ENCODE assay signal across 15 cellular contexts in genomic region chr5:147690595-147690994, GRCh38.
DNase-seq lines count a peak whose midpoint lies in the region; ATAC-seq and TF ChIP-seq lines count a peak whose summit lies in the region.
"Had no signal": no experiment of that assay in that cellular context is flagged by ENCODE, and none has a peak within 500 bp of the region (broad histone marks: within the 10 kb centered on the region; RNA-seq: fewer than 3 reads in every experiment).

No MANE protein-coding gene starts in this region.

- no peaks in the 10 kb centered on the region for H3K27me3 Mint-ChIP-seq in endodermal cell (ENCODE audit: insufficient read depth)
- no peaks in the 10 kb centered on the region for H3K27me3 Mint-ChIP-seq in progenitor cell of endocrine pancreas
- H3K27me3 Mint-ChIP-seq: activated CD4-positive, alpha-beta memory T cell treated with anti-CD3 and anti-CD28 coated beads, Interleukin-2, amount 10 ng/mL, durations not matched to agents 7 days and 5 days; activated naive CD8-positive, alpha-beta T cell treated with anti-CD3 and anti-CD28 coated beads, Interleukin-2, amount 10 ng/mL, durations not matched to agents 7 days and 5 days; stimulated activated naive CD8-positive, alpha-beta T cell treated with anti-CD3 and anti-CD28 coated beads, Interleukin-15, amount 100 ng/mL, for 72 hours had no signal

- no peaks in the 10 kb centered on the region for H3K27me3 ChIP-seq in endodermal cell (ENCODE audit: control insufficient read depth, insufficient read depth, low read length, poor library complexity, severe bottlenecking)

- H3K4me1 Mint-ChIP-seq in endodermal cell (peaks cover 3% of the 10 kb centered on the region), progenitor cell of endocrine pancreas (ENCODE audit: low read depth) (peaks cover 12% of the 10 kb centered on the region)
- H3K4me1 Mint-ChIP-seq: activated CD4-positive, alpha-beta memory T cell treated with anti-CD3 and anti-CD28 coated beads, Interleukin-2, amount 10 ng/mL, durations not matched to agents 7 days and 5 days; activated naive CD8-positive, alpha-beta T cell treated with anti-CD3 and anti-CD28 coated beads, Interleukin-2, amount 10 ng/mL, durations not matched to agents 7 days and 5 days; stimulated activated naive CD8-positive, alpha-beta T cell treated with anti-CD3 and anti-CD28 coated beads, Interleukin-15, amount 100 ng/mL, for 72 hours had no signal

- H3K4me1 ChIP-seq in endodermal cell (ENCODE audit: control insufficient read depth, insufficient read depth, low read length), result no peaks in the 10 kb centered on the region

- no peaks in the 10 kb centered on the region for H3K36me3 ChIP-seq in endodermal cell (ENCODE audit: control insufficient read depth, insufficient read depth, low read length)

- no peak overlapping the region for H3K9ac ChIP-seq in endodermal cell (ENCODE audit: extremely low read depth, low read length, poor library complexity, severe bottlenecking)

- no peaks in the 10 kb centered on the region for H3K36me3 Mint-ChIP-seq in endodermal cell (ENCODE audit: low read depth)
- H3K36me3 Mint-ChIP-seq in progenitor cell of endocrine pancreas (ENCODE audit: insufficient read depth), result no peaks in the 10 kb centered on the region
- H3K36me3 Mint-ChIP-seq: activated naive CD8-positive, alpha-beta T cell treated with anti-CD3 and anti-CD28 coated beads, Interleukin-2, amount 10 ng/mL, durations not matched to agents 7 days and 5 days had no signal

- no peaks in the 10 kb centered on the region for H3K9me3 ChIP-seq in endodermal cell (ENCODE audit: control insufficient read depth, low read length)

- H3K4me3 Mint-ChIP-seq in endodermal cell (no peak overlapping the region), progenitor cell of endocrine pancreas (ENCODE audit: low read depth) (no peak overlapping the region)
- H3K4me3 Mint-ChIP-seq: activated CD4-positive, alpha-beta memory T cell treated with anti-CD3 and anti-CD28 coated beads, Interleukin-2, amount 10 ng/mL, durations not matched to agents 7 days and 5 days; activated naive CD8-positive, alpha-beta T cell treated with anti-CD3 and anti-CD28 coated beads, Interleukin-2, amount 10 ng/mL, durations not matched to agents 7 days and 5 days; stimulated activated naive CD8-positive, alpha-beta T cell treated with anti-CD3 and anti-CD28 coated beads, Interleukin-15, amount 100 ng/mL, for 72 hours had no signal

- ATAC-seq in HG03521 (IDR thresholded peaks at IDR 0.05; ENCODE audit: unreplicated experiment) (no peak), GM21367 (IDR thresholded peaks at IDR 0.05; ENCODE audit: unreplicated experiment) (no peak), GM19324 (IDR thresholded peaks at IDR 0.05; ENCODE audit: low FRiP score, unreplicated experiment) (no peak)
- ATAC-seq: stimulated activated naive CD8-positive, alpha-beta T cell treated with anti-CD3 and anti-CD28 coated beads, Interleukin-15, amount 100 ng/mL, for 72 hours had no signal

- DNase-seq in NCI-H2029 (lab: John Stamatoyannopoulos, UW), result peak; percentile 36
- DNase-seq in NCI-H2029 treated with DMSO at 0.1 percent for 48 hours (lab: John Stamatoyannopoulos, UW), result no peak
- DNase-seq in M059J (ENCODE audit: low read depth), result peak; percentile 34
- peak; percentile 70 for DNase-seq in endodermal cell
- DNase-seq in progenitor cell of endocrine pancreas (ENCODE audit: low spot score, unreplicated experiment), result no peak
- DNase-seq: activated CD4-positive, alpha-beta memory T cell treated with anti-CD3 and anti-CD28 coated beads, Interleukin-2, amount 10 ng/mL, durations not matched to agents 7 days and 5 days; activated naive CD8-positive, alpha-beta T cell treated with anti-CD3 and anti-CD28 coated beads, Interleukin-2, amount 10 ng/mL, durations not matched to agents 7 days and 5 days; HCEC 1CT; hippocampal formation; NCI-H1436; stimulated activated CD4-positive, alpha-beta T cell treated with anti-CD3 and anti-CD28 coated beads, Interleukin-1b, Interleukin-23, amount 100 ng/mL, for 48 hours; stimulated activated naive CD8-positive, alpha-beta T cell treated with anti-CD3 and anti-CD28 coated beads, Interleukin-15, amount 100 ng/mL, for 72 hours had no signal

- H3K4me3 ChIP-seq in endodermal cell (ENCODE audit: low read length), result no peak overlapping the region

- H3K27ac Mint-ChIP-seq in endodermal cell (no peak overlapping the region), progenitor cell of endocrine pancreas (no peak overlapping the region)
- H3K27ac Mint-ChIP-seq: activated CD4-positive, alpha-beta memory T cell treated with anti-CD3 and anti-CD28 coated beads, Interleukin-2, amount 10 ng/mL, durations not matched to agents 7 days and 5 days; activated naive CD8-positive, alpha-beta T cell treated with anti-CD3 and anti-CD28 coated beads, Interleukin-2, amount 10 ng/mL, durations not matched to agents 7 days and 5 days; stimulated activated naive CD8-positive, alpha-beta T cell treated with anti-CD3 and anti-CD28 coated beads, Interleukin-15, amount 100 ng/mL, for 72 hours had no signal

- H3K9me3 Mint-ChIP-seq in endodermal cell (peaks cover 1% of the 10 kb centered on the region), progenitor cell of endocrine pancreas (ENCODE audit: low read depth) (no peaks in the 10 kb centered on the region)
- H3K9me3 Mint-ChIP-seq: activated naive CD8-positive, alpha-beta T cell treated with anti-CD3 and anti-CD28 coated beads, Interleukin-2, amount 10 ng/mL, durations not matched to agents 7 days and 5 days; stimulated activated naive CD8-positive, alpha-beta T cell treated with anti-CD3 and anti-CD28 coated beads, Interleukin-15, amount 100 ng/mL, for 72 hours had no signal

- 65 to 80% methylated on average over 1 to 2 of the region's 2 CpGs for WGBS in endodermal cell (ENCODE audit: insufficient coverage in 1 of 2, insufficient read length in 1 of 2), 2 experiments

- TF ChIP-seq CTCF in endodermal cell (conservative IDR thresholded peaks at IDR 0.05), result peak; percentile 74
- peak; percentile 48 for TF ChIP-seq CTCF in progenitor cell of endocrine pancreas (IDR thresholded peaks at IDR 0.05; ENCODE audit: unreplicated experiment)

- no peak overlapping the region for H3K27ac ChIP-seq in endodermal cell (ENCODE audit: low read depth, low read length)

Comparison
In these comparisons a context has a peak if more than half of its experiments do, and no peak if none do; other contexts are left out.
1. DNase-seq: peak in NCI-H2029 (single experiment), M059J (single experiment) and endodermal cell (single experiment); none in NCI-H2029 treated with DMSO at 0.1 percent for 48 hours (single experiment) and progenitor cell of endocrine pancreas (single experiment).